20 cellular contexts compared by ENCODE assay signal in the genomic region with DNA sequence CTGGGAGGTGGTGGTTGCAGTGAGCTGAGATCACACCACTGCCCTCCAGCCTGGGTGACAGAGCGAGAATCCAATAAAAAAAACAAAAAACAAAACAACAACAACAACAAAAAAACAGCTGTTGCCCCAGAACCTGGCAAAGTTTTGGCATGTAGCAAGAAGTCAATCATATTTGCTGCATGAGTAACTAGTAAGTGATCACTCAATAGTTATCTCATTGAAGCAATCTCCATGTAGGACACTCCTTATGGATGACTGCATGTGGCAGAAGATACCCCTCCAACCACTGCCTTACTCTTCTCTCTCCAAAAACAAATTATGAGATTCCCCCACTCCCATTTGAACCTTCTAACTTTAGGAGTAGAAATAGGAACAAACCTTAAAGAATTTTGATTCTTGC.
"Had no signal": no experiment of that assay in that cellular context is flagged by ENCODE, and none has a peak within 500 bp of the region (broad histone marks: within the 10 kb centered on the region; RNA-seq: fewer than 3 reads in every experiment).

No MANE protein-coding gene starts in this region.

- H3K27me3 ChIP-seq: gastroesophageal sphincter, pancreas, right atrium auricular region, upper lobe of left lung had no signal

- H3K9me3 ChIP-seq: gastroesophageal sphincter, pancreas, psoas muscle, right atrium auricular region, upper lobe of left lung had no signal

- DNase-seq: activated CD4-positive, alpha-beta T cell treated with anti-CD3 and anti-CD28 coated beads for 4 hours; activated CD4-positive, alpha-beta T cell treated with anti-CD3 and anti-CD28 coated beads, Interleukin-2, amount 50 U/mL, for 48 hours; activated CD4-positive, CD25-positive, alpha-beta regulatory T cell; activated CD8-positive, alpha-beta memory T cell treated with anti-CD3 and anti-CD28 coated beads, Interleukin-2, amount 50 U/mL, for 48 hours; activated naive CD4-positive, alpha-beta T cell treated with Interleukin-2 at 50 U/mL for 16 hours; activated naive CD8-positive, alpha-beta T cell treated with anti-CD3 and anti-CD28 coated beads for 36 hours; activated T-cell treated with anti-CD3 and anti-CD28 coated beads, Interleukin-2, amount 50 U/mL, for 4 hours; amygdala; effector CD4-positive, alpha-beta T cell; head of caudate nucleus; pancreas; psoas muscle; stimulated activated CD4-positive, alpha-beta T cell treated with anti-CD3 and anti-CD28 coated beads, Interleukin-4, amount 100 ng/mL, for 24 hours; stimulated activated naive CD4-positive, alpha-beta T cell treated with Interleukin-2 at 50 U/mL for 16 hours; T-helper 17 cell; upper lobe of left lung had no signal

- ATAC-seq: activated T-cell treated with anti-CD3 and anti-CD28 coated beads, Interleukin-2, amount 50 U/mL, for 4 hours; gastroesophageal sphincter; pancreas; psoas muscle; T-helper 17 cell had no signal

- H3K27ac ChIP-seq: gastroesophageal sphincter, pancreas, psoas muscle, right atrium auricular region, upper lobe of left lung had no signal

- FAIRE-seq: endometrium, islet of Langerhans, pancreas had no signal

- H3K4me3 ChIP-seq: gastroesophageal sphincter, pancreas, psoas muscle, right atrium auricular region, upper lobe of left lung had no signal

- H3K36me3 ChIP-seq: pancreas, right atrium auricular region had no signal

- H3K4me1 ChIP-seq: gastroesophageal sphincter, pancreas, upper lobe of left lung had no signal
